8 cellular contexts compared by ENCODE assay signal in the genomic region with DNA sequence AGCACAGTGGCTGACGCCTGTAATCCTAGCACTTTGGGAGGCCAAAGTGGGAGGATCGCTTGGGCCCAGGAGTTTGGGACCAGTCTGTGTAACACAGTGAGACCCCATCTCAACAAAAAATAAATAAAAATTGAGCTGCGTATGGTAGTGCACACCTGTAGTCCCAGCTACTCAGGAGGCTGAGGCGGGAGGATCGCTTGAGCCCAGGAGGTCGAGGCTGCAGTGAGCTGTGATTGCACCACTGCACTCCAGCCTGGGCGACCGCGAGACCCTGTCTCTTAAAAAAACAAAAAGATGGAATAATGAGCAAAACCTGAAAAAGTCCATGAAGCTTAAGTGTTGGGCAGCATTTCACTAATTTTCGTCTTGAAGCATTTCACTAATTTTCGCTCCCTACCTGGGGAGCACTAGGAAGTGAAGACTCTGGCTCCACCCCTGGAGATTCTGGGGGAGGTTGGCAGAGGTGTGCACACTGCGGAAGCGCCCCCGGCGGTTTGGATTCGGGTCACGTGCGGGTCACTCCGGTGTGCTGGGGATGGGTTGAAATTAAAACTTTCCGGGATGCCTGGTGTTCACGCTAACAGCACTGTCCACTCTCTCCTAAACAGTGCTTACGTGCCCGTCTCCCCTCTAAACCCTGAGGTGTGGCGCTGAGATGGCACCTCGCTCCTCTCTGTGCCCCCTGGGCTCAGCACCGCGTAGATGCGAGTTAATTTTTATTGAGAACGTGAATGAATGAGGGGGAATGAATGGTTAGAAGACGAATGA. TPM values are rescaled to one million over a fixed set of nuclear protein-coding genes. Genes with fewer than 3 reads are reported as not detected.
DNase-seq lines count a peak whose midpoint lies in the region; ATAC-seq and TF ChIP-seq lines count a peak whose summit lies in the region.

No MANE protein-coding gene starts in this region.

- no peaks in the 10 kb centered on the region for H3K9me3 ChIP-seq in iPS DF 6.9 (ENCODE audit: control insufficient read depth, insufficient read depth, low read length)

- H3K27ac ChIP-seq in HL-60 (replicated peaks) (peak overlapping the region; percentile 63), iPS DF 6.9 (ENCODE audit: low read length) (no peak overlapping the region)

- H3K4me1 ChIP-seq in iPS DF 6.9 (ENCODE audit: control insufficient read depth, insufficient read depth, low read length), result no peaks in the 10 kb centered on the region; the same call in 1 of the 2 replicates

- H3K4me1 Mint-ChIP-seq in activated T-helper 1 cell treated with anti-CD3 and anti-CD28 coated beads, Interleukin-12 subunit alpha, Interleukin-12 subunit beta, Interleukin-2, Interleukin-4 antibody, amounts not matched to agents 30 ng/mL and 10 ng/mL and 1 ng/mL, durations not matched to agents 14 hours and 24 hours and 36 hours (ENCODE audit: low read depth), result peaks cover 6% of the 10 kb centered on the region

- peak overlapping the region; percentile 77 for H3K27ac Mint-ChIP-seq in activated T-helper 1 cell treated with anti-CD3 and anti-CD28 coated beads, Interleukin-12 subunit alpha, Interleukin-12 subunit beta, Interleukin-2, Interleukin-4 antibody, amounts not matched to agents 30 ng/mL and 10 ng/mL and 1 ng/mL, durations not matched to agents 14 hours and 24 hours and 36 hours

- no peaks in the 10 kb centered on the region for H3K9me3 Mint-ChIP-seq in activated T-helper 1 cell treated with anti-CD3 and anti-CD28 coated beads, Interleukin-12 subunit alpha, Interleukin-12 subunit beta, Interleukin-2, Interleukin-4 antibody, amounts not matched to agents 30 ng/mL and 10 ng/mL and 1 ng/mL, durations not matched to agents 14 hours and 24 hours and 36 hours

- H3K4me3 ChIP-seq in HL-60 (replicated peaks; ENCODE audit: insufficient read depth, low read length) (peak overlapping the region; percentile 84), iPS DF 6.9 (ENCODE audit: low read length) (peak overlapping the region; percentile 44; the same call in 1 of the 2 replicates)

- peak overlapping the region; percentile 83 for H3K4me3 Mint-ChIP-seq in activated T-helper 1 cell treated with anti-CD3 and anti-CD28 coated beads, Interleukin-12 subunit alpha, Interleukin-12 subunit beta, Interleukin-2, Interleukin-4 antibody, amounts not matched to agents 30 ng/mL and 10 ng/mL and 1 ng/mL, durations not matched to agents 14 hours and 24 hours and 36 hours

- no CpG with 5 or more reads among the region's 30 CpGs for WGBS in iPS DF 6.9 (ENCODE audit: insufficient coverage, insufficient read length)

- intact Hi-C loops in activated T-helper 1 cell treated with anti-CD3 and anti-CD28 coated beads, Interleukin-12 subunit alpha, Interleukin-12 subunit beta, Interleukin-2, Interleukin-4 antibody, amounts not matched to agents 30 ng/mL and 10 ng/mL and 1 ng/mL, durations not matched to agents 14 hours and 24 hours and 36 hours (cut with micrococcal nuclease), result loop anchor here (1.0 to 2.0 kb wide), 10 partner anchors 17 to 257 kb away; partner anchors contain the start of genes COX8A, MACROD1, OTUB1 and RTN3

- peak; percentile 18 for ATAC-seq in GM19438 (IDR thresholded peaks at IDR 0.05; ENCODE audit: low read depth, unreplicated experiment)

- DNase-seq in COR-L47 (lab: John Stamatoyannopoulos, UW) (peak; percentile 52), HL-60 (ENCODE audit: low read depth in 1 of 2, low spot score in 1 of 2) (peak in 1 of 2 experiments; percentile 24), iPS DF 6.9 (ENCODE audit: low read depth, low spot score) (no peak), NCI-H1048 (lab: John Stamatoyannopoulos, UW) (no peak), GM19238 (ENCODE audit: insufficient read length, low spot score) (no peak)
- no peak for DNase-seq in activated T-helper 1 cell treated with anti-CD3 and anti-CD28 coated beads, Interleukin-12 subunit alpha, Interleukin-12 subunit beta, Interleukin-2, Interleukin-4 antibody, amounts not matched to agents 30 ng/mL and 10 ng/mL and 1 ng/mL, durations not matched to agents 14 hours and 24 hours and 36 hours (ENCODE audit: low spot score)
- DNase-seq in stimulated activated CD8-positive, alpha-beta memory T cell treated with anti-CD3 and anti-CD28 coated beads, Interleukin-4, amount 100 ng/mL, for 48 hours, result peak; percentile 64

- H3K36me3 Mint-ChIP-seq in activated T-helper 1 cell treated with anti-CD3 and anti-CD28 coated beads, Interleukin-12 subunit alpha, Interleukin-12 subunit beta, Interleukin-2, Interleukin-4 antibody, amounts not matched to agents 30 ng/mL and 10 ng/mL and 1 ng/mL, durations not matched to agents 14 hours and 24 hours and 36 hours (ENCODE audit: low read depth), result no peaks in the 10 kb centered on the region

- H3K36me3 ChIP-seq in iPS DF 6.9 (ENCODE audit: control insufficient read depth, insufficient read depth, low read length), result no peaks in the 10 kb centered on the region; the same call in 1 of the 2 replicates

- no peaks in the 10 kb centered on the region for H3K27me3 Mint-ChIP-seq in activated T-helper 1 cell treated with anti-CD3 and anti-CD28 coated beads, Interleukin-12 subunit alpha, Interleukin-12 subunit beta, Interleukin-2, Interleukin-4 antibody, amounts not matched to agents 30 ng/mL and 10 ng/mL and 1 ng/mL, durations not matched to agents 14 hours and 24 hours and 36 hours (ENCODE audit: insufficient read depth)

- no peaks in the 10 kb centered on the region for H3K27me3 ChIP-seq in HL-60 (ENCODE audit: insufficient read depth, poor library complexity, severe bottlenecking)
- H3K27me3 ChIP-seq in iPS DF 6.9 (ENCODE audit: control insufficient read depth, insufficient read depth, low read length), result no peaks in the 10 kb centered on the region

- no peak for TF ChIP-seq CTCF in HL-60 (IDR thresholded peaks at IDR 0.05; ENCODE audit: insufficient read depth, low read length)

RNA-seq across cellular contexts. Expression of gene NAA40, which starts 0.9 kb away (rescaled TPM):
- total RNA-seq in activated T-helper 1 cell treated with anti-CD3 and anti-CD28 coated beads, Interleukin-12 subunit alpha, Interleukin-12 subunit beta, Interleukin-2, Interleukin-4 antibody, amounts not matched to agents 30 ng/mL and 10 ng/mL and 1 ng/mL, durations not matched to agents 14 hours and 24 hours and 36 hours, result 25.3 and 31.6 TPM in 2 replicates

RNA-seq across cellular contexts. Expression of gene RCOR2, which starts 20.9 kb away (rescaled TPM):
- 0.21 and 0.34 TPM in 2 replicates for total RNA-seq in activated T-helper 1 cell treated with anti-CD3 and anti-CD28 coated beads, Interleukin-12 subunit alpha, Interleukin-12 subunit beta, Interleukin-2, Interleukin-4 antibody, amounts not matched to agents 30 ng/mL and 10 ng/mL and 1 ng/mL, durations not matched to agents 14 hours and 24 hours and 36 hours

RNA-seq across cellular contexts. Expression of gene COX8A, which starts 36.5 kb away (rescaled TPM):
- 289 and 291 TPM in 2 replicates for total RNA-seq in activated T-helper 1 cell treated with anti-CD3 and anti-CD28 coated beads, Interleukin-12 subunit alpha, Interleukin-12 subunit beta, Interleukin-2, Interleukin-4 antibody, amounts not matched to agents 30 ng/mL and 10 ng/mL and 1 ng/mL, durations not matched to agents 14 hours and 24 hours and 36 hours

RNA-seq across cellular contexts. Expression of gene OTUB1, which starts 48.3 kb away (rescaled TPM):
- 104 and 114 TPM in 2 replicates for total RNA-seq in activated T-helper 1 cell treated with anti-CD3 and anti-CD28 coated beads, Interleukin-12 subunit alpha, Interleukin-12 subunit beta, Interleukin-2, Interleukin-4 antibody, amounts not matched to agents 30 ng/mL and 10 ng/mL and 1 ng/mL, durations not matched to agents 14 hours and 24 hours and 36 hours

Comparison
In these comparisons a context has a peak if more than half of its experiments do, and no peak if none do; other contexts are left out.
1. DNase-seq: peak in COR-L47 (single experiment) and stimulated activated CD8-positive, alpha-beta memory T cell treated with anti-CD3 and anti-CD28 coated beads, Interleukin-4, amount 100 ng/mL, for 48 hours (single experiment); none in activated T-helper 1 cell treated with anti-CD3 and anti-CD28 coated beads, Interleukin-12 subunit alpha, Interleukin-12 subunit beta, Interleukin-2, Interleukin-4 antibody, amounts not matched to agents 30 ng/mL and 10 ng/mL and 1 ng/mL, durations not matched to agents 14 hours and 24 hours and 36 hours (single experiment), iPS DF 6.9 (single experiment), NCI-H1048 (single experiment) and GM19238 (single experiment).